12 cellular contexts compared by ENCODE assay signal in the genomic region with DNA sequence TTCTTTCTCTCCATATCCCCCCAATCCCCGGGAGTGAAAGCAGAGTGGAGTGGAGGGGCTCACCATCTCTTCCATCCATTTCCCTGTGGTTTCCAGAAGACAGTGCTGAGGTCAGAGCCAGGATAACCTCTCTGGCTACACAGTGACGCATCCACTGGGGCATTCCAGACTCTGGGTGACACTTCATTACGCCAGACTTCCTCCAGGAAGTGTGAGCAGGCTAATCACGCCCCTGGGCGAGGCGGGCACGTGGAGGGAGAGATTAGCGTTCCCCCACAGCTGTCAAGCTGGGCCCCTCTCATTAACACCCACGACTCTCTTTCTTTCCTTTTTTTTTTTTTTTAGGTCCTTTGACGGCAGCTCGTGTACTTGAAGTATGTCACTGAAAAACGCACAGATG.
DNase-seq lines count a peak whose midpoint lies in the region; ATAC-seq lines count a peak whose summit lies in the region.
"Had no signal": no experiment of that assay in that cellular context is flagged by ENCODE, and none has a peak within 500 bp of the region (broad histone marks: within the 10 kb centered on the region; RNA-seq: fewer than 3 reads in every experiment).

No MANE protein-coding gene starts in this region.

- no peaks in the 10 kb centered on the region for H3K27me3 ChIP-seq in neuronal stem cell (ENCODE audit: control insufficient read depth in 3 of 3, insufficient read depth in 3 of 3, low read depth in 1 of 3, low read length in 3 of 3)

- no CpG with 5 or more reads among the region's 12 CpGs for WGBS in neuronal stem cell (ENCODE audit: extremely low coverage in 2 of 2, insufficient read length in 2 of 2, insufficient replicate concordance in 1 of 2), 2 donors

- H4K91ac ChIP-seq in neuronal stem cell (ENCODE audit: low read depth, low read length, poor library complexity), result no peak overlapping the region

- H3K27ac ChIP-seq in neuronal stem cell (replicated peaks; ENCODE audit: low read length), result no peak overlapping the region
- H3K27ac ChIP-seq: epithelial cell of prostate had no signal

- peaks cover 3 to 10% of the 10 kb centered on the region in 2 donors for H3K4me1 ChIP-seq in neuronal stem cell (ENCODE audit: control insufficient read depth in 2 of 2, insufficient read depth in 1 of 2, low read depth in 1 of 2, low read length in 2 of 2)

- H3K4ac ChIP-seq in neuronal stem cell (ENCODE audit: low read length), result no peak overlapping the region

- H3K79me1 ChIP-seq in neuronal stem cell (ENCODE audit: low read depth, low read length), result no peaks in the 10 kb centered on the region

- no peak for ATAC-seq in left lobe of liver

- H3K18ac ChIP-seq in neuronal stem cell (ENCODE audit: low read length), result no peak overlapping the region

- no peak overlapping the region for H2BK120ac ChIP-seq in neuronal stem cell (ENCODE audit: low read depth, low read length)

- H2AK5ac ChIP-seq in neuronal stem cell (ENCODE audit: low read depth, low read length), result no peak overlapping the region

- no peak overlapping the region for H2BK15ac ChIP-seq in neuronal stem cell (ENCODE audit: low read length)

- H3K9ac ChIP-seq in neuronal stem cell (ENCODE audit: low read depth, low read length, poor library complexity), result no peak overlapping the region

- no peak overlapping the region for H2BK12ac ChIP-seq in neuronal stem cell (ENCODE audit: low read length)

- no peak overlapping the region for H3K4me2 ChIP-seq in neuronal stem cell (ENCODE audit: insufficient read depth, low read length, poor library complexity, severe bottlenecking)

- H3K4me3 ChIP-seq in neuronal stem cell (ENCODE audit: low read length in 2 of 2), result no peak overlapping the region

- peak overlapping the region; percentile 26 for H4K8ac ChIP-seq in neuronal stem cell (ENCODE audit: low read depth, low read length)

- no peak overlapping the region for H2AFZ ChIP-seq in neuronal stem cell (ENCODE audit: low read length)

- no peak overlapping the region for H3K23ac ChIP-seq in neuronal stem cell (ENCODE audit: low read depth, low read length, poor library complexity)

- H3K9me3 ChIP-seq in neuronal stem cell (replicated peaks in 1 of 2; ENCODE audit: control insufficient read depth in 2 of 2, insufficient read depth in 1 of 2, low read depth in 1 of 2, low read length in 2 of 2), result peaks cover 0 to 2% of the 10 kb centered on the region in 2 donors

- H3K36me3 ChIP-seq in neuronal stem cell (replicated peaks in 1 of 2; ENCODE audit: control insufficient read depth in 2 of 2, insufficient read depth in 2 of 2, low read length in 2 of 2), result no peaks in the 10 kb centered on the region

- DNase-seq in Daoy (ENCODE audit: low read depth) (peak; percentile 79), NCI-H226 (peak; percentile 61), dermis microvascular lymphatic vessel endothelial cell (ENCODE audit: low read depth in 2 of 2) (peak; percentile 38 to 71), neuronal stem cell (ENCODE audit: low spot score) (no peak), DMS153 (lab: John Stamatoyannopoulos, UW) (no peak), left lobe of liver (ENCODE audit: low spot score) (no peak), NCI-H2196 (lab: John Stamatoyannopoulos, UW; ENCODE audit: unreplicated experiment) (no peak)
- no peak for DNase-seq in activated effector memory CD4-positive, alpha-beta T cell treated with anti-CD3 and anti-CD28 coated beads, Interleukin-2, amount 50 U/mL, for 16 hours
- DNase-seq: aorta; NCI-H1092 treated with DMSO at 0.1 percent for 48 hours; stimulated activated CD4-positive, alpha-beta T cell treated with anti-CD3 and anti-CD28 coated beads, Interleukin-4, amount 100 ng/mL, for 4 hours had no signal

- H3K14ac ChIP-seq in neuronal stem cell (ENCODE audit: low read length), result no peak overlapping the region

- no peak overlapping the region for H2BK5ac ChIP-seq in neuronal stem cell (ENCODE audit: low read length)

Comparison
In these comparisons a context has a peak if more than half of its experiments do, and no peak if none do; other contexts are left out.
1. DNase-seq: peak in Daoy (single experiment), NCI-H226 (single experiment) and dermis microvascular lymphatic vessel endothelial cell (2 of 2); none in neuronal stem cell (single experiment), activated effector memory CD4-positive, alpha-beta T cell treated with anti-CD3 and anti-CD28 coated beads, Interleukin-2, amount 50 U/mL, for 16 hours (single experiment), DMS153 (single experiment), left lobe of liver (single experiment) and NCI-H2196 (single experiment).